ENCODE assay signal across 1 cellular context in the genomic region with DNA sequence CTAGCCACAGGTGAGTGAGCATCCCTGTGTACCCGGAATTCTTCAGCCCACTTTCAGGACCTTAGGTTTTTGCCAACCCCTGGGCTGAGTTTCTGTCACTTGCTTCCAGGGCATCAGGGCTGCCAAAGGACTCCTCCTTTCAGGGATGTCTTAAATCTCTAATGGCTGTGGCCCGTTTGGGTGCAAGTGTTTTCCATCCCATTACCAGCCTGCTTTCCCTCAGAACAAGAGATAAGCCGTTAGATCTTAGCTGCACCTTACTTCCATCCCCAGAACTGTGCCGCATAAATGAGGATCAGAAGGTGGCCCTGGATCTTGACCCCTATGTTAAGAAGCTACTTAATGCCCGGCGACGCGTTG.
TF ChIP-seq lines count a peak whose summit lies in the region.

No MANE protein-coding gene starts in this region.

TF ChIP-seq in HEK293, 187 proteins besides CTCF, POLR2A, EP300 and RAD21:
- TF ChIP-seq, protein P1, sequence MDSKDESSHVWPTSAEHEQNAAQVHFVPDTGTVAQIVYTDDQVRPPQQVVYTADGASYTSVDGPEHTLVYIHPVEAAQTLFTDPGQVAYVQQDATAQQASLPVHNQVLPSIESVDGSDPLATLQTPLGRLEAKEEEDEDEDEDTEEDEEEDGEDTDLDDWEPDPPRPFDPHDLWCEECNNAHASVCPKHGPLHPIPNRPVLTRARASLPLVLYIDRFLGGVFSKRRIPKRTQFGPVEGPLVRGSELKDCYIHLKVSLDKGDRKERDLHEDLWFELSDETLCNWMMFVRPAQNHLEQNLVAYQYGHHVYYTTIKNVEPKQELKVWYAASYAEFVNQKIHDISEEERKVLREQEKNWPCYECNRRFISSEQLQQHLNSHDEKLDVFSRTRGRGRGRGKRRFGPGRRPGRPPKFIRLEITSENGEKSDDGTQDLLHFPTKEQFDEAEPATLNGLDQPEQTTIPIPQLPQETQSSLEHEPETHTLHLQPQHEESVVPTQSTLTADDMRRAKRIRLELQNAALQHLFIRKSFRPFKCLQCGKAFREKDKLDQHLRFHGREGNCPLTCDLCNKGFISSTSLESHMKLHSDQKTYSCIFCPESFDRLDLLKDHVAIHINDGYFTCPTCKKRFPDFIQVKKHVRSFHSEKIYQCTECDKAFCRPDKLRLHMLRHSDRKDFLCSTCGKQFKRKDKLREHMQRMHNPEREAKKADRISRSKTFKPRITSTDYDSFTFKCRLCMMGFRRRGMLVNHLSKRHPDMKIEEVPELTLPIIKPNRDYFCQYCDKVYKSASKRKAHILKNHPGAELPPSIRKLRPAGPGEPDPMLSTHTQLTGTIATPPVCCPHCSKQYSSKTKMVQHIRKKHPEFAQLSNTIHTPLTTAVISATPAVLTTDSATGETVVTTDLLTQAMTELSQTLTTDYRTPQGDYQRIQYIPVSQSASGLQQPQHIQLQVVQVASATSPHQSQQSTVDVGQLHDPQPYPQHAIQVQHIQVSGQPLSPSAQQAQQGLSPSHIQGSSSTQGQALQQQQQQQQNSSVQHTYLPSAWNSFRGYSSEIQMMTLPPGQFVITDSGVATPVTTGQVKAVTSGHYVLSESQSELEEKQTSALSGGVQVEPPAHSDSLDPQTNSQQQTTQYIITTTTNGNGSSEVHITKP (tag by site-specific recombination; IDR thresholded peaks at IDR 0.05): peak; percentile 81
- no peak for TF ChIP-seq HOXC10 (CRISPR knock-in tag; IDR thresholded peaks at IDR 0.05)
- peak; percentile 52; the same call in 1 of the 2 replicates for TF ChIP-seq ZBTB48 (tag by site-specific recombination; IDR thresholded peaks at IDR 0.05)
